ENCODE assay signal across 7 cellular contexts in genomic region chr9:121599186-121599871, GRCh38. TPM values are rescaled to one million over a fixed set of nuclear protein-coding genes. Genes with fewer than 3 reads are reported as not detected.
A peak's percentile ranks its signal among the peaks of the same experiment; 100 is the strongest.
DNase-seq lines count a peak whose midpoint lies in the region; ATAC-seq, FAIRE-seq and TF ChIP-seq lines count a peak whose summit lies in the region.

No MANE protein-coding gene starts in this region.

- DNase-seq in HEK293T (ENCODE audit: extremely low spot score) (peak; percentile 78), astrocyte (ENCODE audit: low read depth) (peak; percentile 16)
- no peak for DNase-seq in activated naive CD4-positive, alpha-beta T cell treated with Interleukin-2 at 50 U/mL for 16 hours

- no peak for TF ChIP-seq CTCF in astrocyte (IDR thresholded peaks at IDR 0.05; ENCODE audit: insufficient read depth, low read depth, low read length)

- no peak for ATAC-seq in GM19324 (IDR thresholded peaks at IDR 0.05; ENCODE audit: low FRiP score, unreplicated experiment)
- ATAC-seq in GM19351 (IDR thresholded peaks at IDR 0.05; ENCODE audit: unreplicated experiment) = no peak

- peak overlapping the region; percentile 80 for H3K4me3 Mint-ChIP-seq in astrocyte (ENCODE audit: unreplicated experiment)

- H3K9me3 ChIP-seq in astrocyte (ENCODE audit: insufficient read depth, low read depth, low read length) (no peaks in the 10 kb centered on the region), skeletal muscle satellite cell (replicated peaks; ENCODE audit: low read length) (no peaks in the 10 kb centered on the region)

- peaks cover 13% of the 10 kb centered on the region for H3K4me1 Mint-ChIP-seq in astrocyte (ENCODE audit: low read depth, unreplicated experiment)

- no peak overlapping the region for H3K27ac ChIP-seq in astrocyte (ENCODE audit: low read depth, low read length)

- H3K36me3 ChIP-seq in astrocyte (ENCODE audit: insufficient read depth, low read length) (no peaks in the 10 kb centered on the region), skeletal muscle satellite cell (ENCODE audit: insufficient read depth, low read length) (no peaks in the 10 kb centered on the region)

- peak overlapping the region; percentile 54 for H3K4me3 ChIP-seq in astrocyte (ENCODE audit: insufficient read depth, low read depth, low read length)
- peak overlapping the region; percentile 53 for H3K4me3 ChIP-seq in iPS-11a (ENCODE audit: low read depth, low read length)
- H3K4me3 ChIP-seq in skeletal muscle satellite cell (ENCODE audit: low read length) = peak overlapping the region; percentile 67

- peaks cover 23% of the 10 kb centered on the region for H3K27me3 Mint-ChIP-seq in astrocyte (ENCODE audit: low read depth, unreplicated experiment)

- H3K4me1 ChIP-seq in astrocyte (ENCODE audit: insufficient read depth, low read length) (peaks cover 13% of the 10 kb centered on the region), skeletal muscle satellite cell (ENCODE audit: control insufficient read depth, insufficient read depth, low read length) (peaks cover 21% of the 10 kb centered on the region)

- H3K27ac Mint-ChIP-seq in astrocyte (ENCODE audit: unreplicated experiment) = no peak overlapping the region

- H3K9me3 Mint-ChIP-seq in astrocyte (ENCODE audit: unreplicated experiment) = peaks cover 2% of the 10 kb centered on the region

- POLR2A ChIA-PET in HEK293T (lab: Yijun Ruan, JAX) = interaction anchor here (0.5 to 1.3 kb wide), 2 partner anchors 10 to 67 kb away, joined by 3 to 4 read pairs; no protein-coding TSS in a partner anchor

- H3K79me2 ChIP-seq in astrocyte (ENCODE audit: insufficient read depth, low read length) = no peaks in the 10 kb centered on the region

- peak overlapping the region; percentile 87 for H3K4me2 ChIP-seq in astrocyte (ENCODE audit: low read length)
- H3K4me2 ChIP-seq in skeletal muscle satellite cell (ENCODE audit: low read length) = peak overlapping the region; percentile 83

- H3K9ac ChIP-seq in astrocyte (ENCODE audit: low read length) = peak overlapping the region; percentile 41
- peak overlapping the region; percentile 53 for H3K9ac ChIP-seq in skeletal muscle satellite cell (ENCODE audit: low read depth, low read length)

- H3K36me3 Mint-ChIP-seq in astrocyte (ENCODE audit: low read depth, unreplicated experiment) = no peaks in the 10 kb centered on the region

- no peak for FAIRE-seq in astrocyte (lab: Jason Lieb, UNC)

- H4K20me1 ChIP-seq in astrocyte (ENCODE audit: insufficient read depth, low read length) = peaks cover 19% of the 10 kb centered on the region

- H2AFZ ChIP-seq in astrocyte (ENCODE audit: low read depth, low read length) = peak overlapping the region; percentile 64

- CTCF ChIA-PET in HEK293T (lab: Yijun Ruan, JAX) = interaction anchor here (0.9 kb wide), 1 partner anchor 22 kb away, joined by 3 read pairs; no protein-coding TSS in a partner anchor

- H3K27me3 ChIP-seq in astrocyte (ENCODE audit: insufficient read depth, low read length) (peaks cover 15% of the 10 kb centered on the region), skeletal muscle satellite cell (ENCODE audit: control insufficient read depth, insufficient read depth, low read length) (peaks cover 38% of the 10 kb centered on the region)

TF ChIP-seq in HEK293T, 16 proteins besides CTCF, POLR2A, EP300 and RAD21:
- TF ChIP-seq L3MBTL2 (conservative IDR thresholded peaks at IDR 0.05) = 0 out of 2 replicates have a peak, but pooled peaks have one; percentile 23
- TF ChIP-seq TARDBP (IDR thresholded peaks at IDR 0.05) = no peak
- TF ChIP-seq SUZ12 (IDR thresholded peaks at IDR 0.05) = no peak
- no peak for TF ChIP-seq HDGF (IDR thresholded peaks at IDR 0.05; ENCODE audit: borderline replicate concordance)
- 0 out of 2 replicates have a peak, but pooled peaks have one; percentile 28 for TF ChIP-seq ARNT (IDR thresholded peaks at IDR 0.05)
- no peak for TF ChIP-seq ELF4 (IDR thresholded peaks at IDR 0.05)
- 0 out of 2 replicates have a peak, but pooled peaks have one; percentile 52 for TF ChIP-seq FOXM1 (IDR thresholded peaks at IDR 0.05; ENCODE audit: borderline replicate concordance)

RNA-seq across cellular contexts. Expression of gene DAB2IP, which starts 52.1 kb away (rescaled TPM):
- 41.4 and 41.7 TPM in 2 replicates for total RNA-seq in astrocyte
- 1.5 and 2.0 TPM in 2 replicates for total RNA-seq in skeletal muscle satellite cell (2012; rRNA removed)
